11 cellular contexts compared by ENCODE assay signal in the genomic region with DNA sequence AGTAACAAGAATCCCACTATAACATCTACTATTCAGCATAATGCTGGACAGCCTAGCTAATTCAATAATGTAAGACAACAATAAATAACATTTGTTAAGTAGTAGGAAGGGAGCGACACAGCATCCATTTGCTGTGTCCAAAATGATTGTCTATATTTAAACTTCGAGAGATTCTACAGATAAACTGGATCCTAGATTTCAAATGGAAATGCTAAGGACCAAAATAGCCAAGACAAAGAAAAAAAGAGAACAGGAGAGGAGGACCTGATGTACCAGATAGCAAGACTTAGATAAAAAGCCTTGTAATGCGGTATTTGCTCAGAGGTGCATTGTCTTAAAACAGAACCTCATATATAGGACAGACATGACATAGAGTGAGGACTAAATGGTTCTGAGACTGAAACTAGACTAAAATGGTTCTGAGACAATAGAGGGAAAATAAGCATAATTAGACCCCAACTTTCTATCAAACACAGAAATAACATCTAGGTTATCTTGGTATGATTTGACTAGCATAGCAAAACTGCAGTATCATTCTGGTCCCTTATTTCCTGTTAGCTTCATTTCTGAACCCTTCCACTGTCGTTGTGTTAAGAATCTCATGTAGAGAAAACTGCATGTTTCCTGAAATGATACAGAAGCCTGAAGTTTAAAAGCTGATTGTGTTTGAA. TPM values are rescaled to one million over a fixed set of nuclear protein-coding genes. Genes with fewer than 3 reads are reported as not detected.
DNase-seq lines count a peak whose midpoint lies in the region; ATAC-seq, FAIRE-seq and TF ChIP-seq lines count a peak whose summit lies in the region.
"Had no signal": no experiment of that assay in that cellular context is flagged by ENCODE, and none has a peak within 500 bp of the region (broad histone marks: within the 10 kb centered on the region; RNA-seq: fewer than 3 reads in every experiment).

No MANE protein-coding gene starts in this region.

- no peak for TF ChIP-seq CTCF in endothelial cell of umbilical vein (IDR thresholded peaks at IDR 0.05; ENCODE audit: extremely low read depth in 1 of 2, insufficient read depth in 1 of 2, low read depth in 1 of 2, low read length in 2 of 2)

- H3K9me3 ChIP-seq in endothelial cell of umbilical vein (replicated peaks; ENCODE audit: control insufficient read depth, insufficient read depth, low read length): no peaks in the 10 kb centered on the region

- no peak for TF ChIP-seq POLR2A in endothelial cell of umbilical vein (IDR thresholded peaks at IDR 0.05; ENCODE audit: low read depth, low read length)

- H3K4me3 ChIP-seq in endothelial cell of umbilical vein (replicated peaks in 1 of 3; ENCODE audit: insufficient read depth in 1 of 3, low read depth in 1 of 3, low read length in 3 of 3): no peak overlapping the region

- no peak overlapping the region for H3K9ac ChIP-seq in endothelial cell of umbilical vein (replicated peaks; ENCODE audit: extremely low read depth, insufficient read depth, low read length)

- no peak for DNase-seq in endothelial cell of umbilical vein (ENCODE audit: low read depth, low spot score)
- DNase-seq in GOT3 (lab: John Stamatoyannopoulos, UW): no peak
- no peak for DNase-seq in dermis blood vessel endothelial cell
- no peak for DNase-seq in cardiac septum (ENCODE audit: low spot score)
- DNase-seq in NCI-H446 (lab: John Stamatoyannopoulos, UW): no peak
- DNase-seq: aorta had no signal

- H2AFZ ChIP-seq in endothelial cell of umbilical vein (ENCODE audit: low read depth, low read length): peak overlapping the region; percentile 26

- FAIRE-seq in endothelial cell of umbilical vein (lab: Jason Lieb, UNC): no peak

- dilution Hi-C loops in endothelial cell of umbilical vein (cut with MboI; ENCODE audit: extremely low pct_ligation_motif_present, low sequenced_read_pairs): no loop called here

- POLR2A ChIA-PET in endothelial cell of umbilical vein (lab: Charles Lee): no interaction called here

- ATAC-seq in GM18519 (IDR thresholded peaks at IDR 0.05; ENCODE audit: low FRiP score, unreplicated experiment) (peak; percentile 87), GM21528 (IDR thresholded peaks at IDR 0.05; ENCODE audit: low FRiP score, unreplicated experiment) (peak; percentile 70), HG03469 (IDR thresholded peaks at IDR 0.05; ENCODE audit: unreplicated experiment) (peak; percentile 74)

- H3K9me1 ChIP-seq in endothelial cell of umbilical vein (replicated peaks; ENCODE audit: control insufficient read depth, extremely low read depth, insufficient read depth, low read length): no peaks in the 10 kb centered on the region

- no peaks in the 10 kb centered on the region for H4K20me1 ChIP-seq in endothelial cell of umbilical vein (replicated peaks; ENCODE audit: control insufficient read depth, extremely low read depth, insufficient read depth, low read length)

- H3K79me2 ChIP-seq in endothelial cell of umbilical vein (ENCODE audit: control insufficient read depth, insufficient read depth, low read length): no peaks in the 10 kb centered on the region

- H3K4me2 ChIP-seq in endothelial cell of umbilical vein (ENCODE audit: insufficient read depth, low read length): no peak overlapping the region

- intact Hi-C loops in endothelial cell of umbilical vein (cut with micrococcal nuclease) (loop anchor here (2.0 kb wide), 1 partner anchor 16 kb away; no protein-coding TSS in a partner anchor), cardiac septum (cut with DNase I) (loop anchor here (10.0 kb wide), 1 partner anchor 56 kb away; no protein-coding TSS in a partner anchor)

- CTCF ChIA-PET in endothelial cell of umbilical vein (lab: Charles Lee): interaction anchor here (0.9 to 2.6 kb wide), 7 partner anchors 11 to 92 kb away, joined by 3 to 8 read pairs (median 4); no protein-coding TSS in a partner anchor

- H3K36me3 ChIP-seq in endothelial cell of umbilical vein (ENCODE audit: control insufficient read depth in 2 of 2, extremely low read depth in 1 of 2, insufficient read depth in 2 of 2, low read length in 2 of 2): no peaks in the 10 kb centered on the region

- H3K4me1 ChIP-seq in endothelial cell of umbilical vein (ENCODE audit: control insufficient read depth, extremely low read depth, insufficient read depth, low read length): no peaks in the 10 kb centered on the region

- no peaks in the 10 kb centered on the region for H3K27me3 ChIP-seq in endothelial cell of umbilical vein (ENCODE audit: control insufficient read depth in 2 of 2, insufficient read depth in 2 of 2, low read length in 2 of 2)

- no TSS peak for BruUV-seq in endothelial cell of umbilical vein (replicated peaks; lab: Mats Ljungman, UMichigan)

- H3K27ac ChIP-seq in endothelial cell of umbilical vein (ENCODE audit: insufficient read depth, low read depth, low read length): no peak overlapping the region

TF ChIP-seq in endothelial cell of umbilical vein, 7 proteins besides CTCF, POLR2A, EP300 and RAD21:
- TF ChIP-seq MYC (IDR thresholded peaks at IDR 0.05; ENCODE audit: low read depth, low read length) (no peak), GATA2 (IDR thresholded peaks at IDR 0.05; ENCODE audit: insufficient read depth, insufficient read length, low read depth, low read length) (no peak), FOS (IDR thresholded peaks at IDR 0.05; ENCODE audit: borderline replicate concordance, insufficient read depth, low read length) (no peak), JUN (IDR thresholded peaks at IDR 0.05; ENCODE audit: borderline replicate concordance, insufficient read depth, insufficient read length, low read depth) (no peak), EZH2 (IDR thresholded peaks at IDR 0.05; ENCODE audit: borderline replicate concordance, low read depth, low read length, severe bottlenecking) (no peak), POLR2AphosphoS5 (IDR thresholded peaks at IDR 0.05; ENCODE audit: insufficient read depth, low read depth, low read length) (no peak)
- TF ChIP-seq, protein P1, sequence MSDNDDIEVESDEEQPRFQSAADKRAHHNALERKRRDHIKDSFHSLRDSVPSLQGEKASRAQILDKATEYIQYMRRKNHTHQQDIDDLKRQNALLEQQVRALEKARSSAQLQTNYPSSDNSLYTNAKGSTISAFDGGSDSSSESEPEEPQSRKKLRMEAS (IDR thresholded peaks at IDR 0.05; ENCODE audit: insufficient read depth, insufficient read length): no peak

RNA-seq across cellular contexts. Expression of a gene that starts 3.8 kb away (rescaled TPM):
- total RNA-seq in endothelial cell of umbilical vein: not detected in 2 replicates
- polyA plus RNA-seq in endothelial cell of umbilical vein: 0.06 TPM in 1 of 2 replicates, not detected in the other
- polyA plus RNA-seq in endothelial cell of umbilical vein (2011; cell fraction: cytosol; rRNA removed): not detected in 2 replicates
- 0.13 TPM in 1 of 2 replicates, not detected in the other for polyA plus RNA-seq in endothelial cell of umbilical vein (2011; cell fraction: nucleus; rRNA removed)
- polyA plus RNA-seq in endothelial cell of umbilical vein (2012): not detected in 2 replicates
- not detected in 2 replicates for polyA minus RNA-seq in endothelial cell of umbilical vein
- not detected for polyA minus RNA-seq in endothelial cell of umbilical vein (2011; cell fraction: cytosol; rRNA and poly(A)+ RNA removed)
- not detected in 2 replicates for polyA minus RNA-seq in endothelial cell of umbilical vein (2011; cell fraction: nucleus; rRNA and poly(A)+ RNA removed)
- not detected in 2 replicates for total RNA-seq in dermis blood vessel endothelial cell
- 1.1 TPM for total RNA-seq in cardiac septum
- total RNA-seq: MCF 10A, SK-MEL-5 had no signal
